ENCODE assay signal across 12 cellular contexts in genomic region chr1:40914927-40915569, GRCh38.
"Had no signal": no experiment of that assay in that cellular context is flagged by ENCODE, and none has a peak within 500 bp of the region (broad histone marks: within the 10 kb centered on the region; RNA-seq: fewer than 3 reads in every experiment).

No MANE protein-coding gene starts in this region.

- H3K4me3 ChIP-seq: cardiac muscle cell, hepatocyte, skin epidermis had no signal

- H3K27ac ChIP-seq: cardiac muscle cell, hepatocyte, skin epidermis had no signal

- H3K27me3 ChIP-seq: cardiac muscle cell, hepatocyte had no signal

- DNase-seq: activated CD4-positive, alpha-beta T cell treated with anti-CD3 and anti-CD28 coated beads for 1 hour; activated CD4-positive, alpha-beta T cell treated with anti-CD3 and anti-CD28 coated beads, Interleukin-2, amount 50 U/mL, for 48 hours; activated naive CD4-positive, alpha-beta T cell treated with Interleukin-2 at 50 U/mL for 16 hours; activated naive CD8-positive, alpha-beta T cell treated with anti-CD3 and anti-CD28 coated beads, Interleukin-2, amount 50 U/mL, for 24 hours; activated T-cell treated with anti-CD3 and anti-CD28 coated beads, Interleukin-2, amount 50 U/mL, for 72 hours; cortex of kidney; effector memory CD4-positive, alpha-beta T cell; kidney; T-helper 9 cell had no signal

- ATAC-seq: activated naive CD8-positive, alpha-beta T cell treated with anti-CD3 and anti-CD28 coated beads, Interleukin-2, amount 50 U/mL, for 24 hours; activated T-cell treated with anti-CD3 and anti-CD28 coated beads, Interleukin-2, amount 50 U/mL, for 72 hours had no signal

- H3K36me3 ChIP-seq: cardiac muscle cell had no signal
